In genomic region chr9:136295055-136295454, GRCh38 we compare ENCODE assay signal across 2 cellular contexts.
TF ChIP-seq lines count a peak whose summit lies in the region.

No MANE protein-coding gene starts in this region.

TF ChIP-seq in liver, 16 proteins besides CTCF, POLR2A, EP300 and RAD21:
- TF ChIP-seq TAF1 (conservative IDR thresholded peaks at IDR 0.05) (no peak), FOXA1 (IDR thresholded peaks at IDR 0.05) (no peak), JUND (IDR thresholded peaks at IDR 0.05) (no peak), ATF3 (IDR thresholded peaks at IDR 0.05) (no peak), REST (IDR thresholded peaks at IDR 0.05) (no peak), HNF4G (IDR thresholded peaks at IDR 0.05) (no peak), MAX (IDR thresholded peaks at IDR 0.05) (no peak), GABPA (IDR thresholded peaks at IDR 0.05 in 1 of 2, conservative IDR thresholded peaks at IDR 0.05 in 1 of 2) (no peak), NR2F2 (IDR thresholded peaks at IDR 0.05) (no peak), HNF4A (conservative IDR thresholded peaks at IDR 0.05) (no peak), SP1 (IDR thresholded peaks at IDR 0.05) (no peak)
- TF ChIP-seq, protein P1, sequence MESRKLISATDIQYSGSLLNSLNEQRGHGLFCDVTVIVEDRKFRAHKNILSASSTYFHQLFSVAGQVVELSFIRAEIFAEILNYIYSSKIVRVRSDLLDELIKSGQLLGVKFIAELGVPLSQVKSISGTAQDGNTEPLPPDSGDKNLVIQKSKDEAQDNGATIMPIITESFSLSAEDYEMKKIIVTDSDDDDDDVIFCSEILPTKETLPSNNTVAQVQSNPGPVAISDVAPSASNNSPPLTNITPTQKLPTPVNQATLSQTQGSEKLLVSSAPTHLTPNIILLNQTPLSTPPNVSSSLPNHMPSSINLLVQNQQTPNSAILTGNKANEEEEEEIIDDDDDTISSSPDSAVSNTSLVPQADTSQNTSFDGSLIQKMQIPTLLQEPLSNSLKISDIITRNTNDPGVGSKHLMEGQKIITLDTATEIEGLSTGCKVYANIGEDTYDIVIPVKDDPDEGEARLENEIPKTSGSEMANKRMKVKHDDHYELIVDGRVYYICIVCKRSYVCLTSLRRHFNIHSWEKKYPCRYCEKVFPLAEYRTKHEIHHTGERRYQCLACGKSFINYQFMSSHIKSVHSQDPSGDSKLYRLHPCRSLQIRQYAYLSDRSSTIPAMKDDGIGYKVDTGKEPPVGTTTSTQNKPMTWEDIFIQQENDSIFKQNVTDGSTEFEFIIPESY (IDR thresholded peaks at IDR 0.05) = no peak

TF ChIP-seq in HepG2, 621 proteins besides CTCF, POLR2A, EP300 and RAD21:
- TF ChIP-seq PHF5A (CRISPR knock-in tag; IDR thresholded peaks at IDR 0.05; ENCODE audit: low read depth, unreplicated experiment) (no peak), EEA1 (CRISPR knock-in tag; IDR thresholded peaks at IDR 0.05; ENCODE audit: borderline replicate concordance) (no peak), GATA4 (IDR thresholded peaks at IDR 0.05; ENCODE audit: borderline replicate concordance, low read depth) (no peak), ZNF367 (CRISPR knock-in tag; IDR thresholded peaks at IDR 0.05; ENCODE audit: borderline replicate concordance) (no peak), ZNF34 (CRISPR knock-in tag; IDR thresholded peaks at IDR 0.05; ENCODE audit: borderline replicate concordance) (no peak), GFI1 (CRISPR knock-in tag; IDR thresholded peaks at IDR 0.05; ENCODE audit: borderline replicate concordance) (no peak)
- TF ChIP-seq, protein P2, sequence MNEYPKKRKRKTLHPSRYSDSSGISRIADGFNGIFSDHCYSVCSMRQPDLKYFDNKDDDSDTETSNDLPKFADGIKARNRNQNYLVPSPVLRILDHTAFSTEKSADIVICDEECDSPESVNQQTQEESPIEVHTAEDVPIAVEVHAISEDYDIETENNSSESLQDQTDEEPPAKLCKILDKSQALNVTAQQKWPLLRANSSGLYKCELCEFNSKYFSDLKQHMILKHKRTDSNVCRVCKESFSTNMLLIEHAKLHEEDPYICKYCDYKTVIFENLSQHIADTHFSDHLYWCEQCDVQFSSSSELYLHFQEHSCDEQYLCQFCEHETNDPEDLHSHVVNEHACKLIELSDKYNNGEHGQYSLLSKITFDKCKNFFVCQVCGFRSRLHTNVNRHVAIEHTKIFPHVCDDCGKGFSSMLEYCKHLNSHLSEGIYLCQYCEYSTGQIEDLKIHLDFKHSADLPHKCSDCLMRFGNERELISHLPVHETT (CRISPR knock-in tag; conservative IDR thresholded peaks at IDR 0.05) = no peak
